ENCODE assay signal across 8 cellular contexts in the genomic region with DNA sequence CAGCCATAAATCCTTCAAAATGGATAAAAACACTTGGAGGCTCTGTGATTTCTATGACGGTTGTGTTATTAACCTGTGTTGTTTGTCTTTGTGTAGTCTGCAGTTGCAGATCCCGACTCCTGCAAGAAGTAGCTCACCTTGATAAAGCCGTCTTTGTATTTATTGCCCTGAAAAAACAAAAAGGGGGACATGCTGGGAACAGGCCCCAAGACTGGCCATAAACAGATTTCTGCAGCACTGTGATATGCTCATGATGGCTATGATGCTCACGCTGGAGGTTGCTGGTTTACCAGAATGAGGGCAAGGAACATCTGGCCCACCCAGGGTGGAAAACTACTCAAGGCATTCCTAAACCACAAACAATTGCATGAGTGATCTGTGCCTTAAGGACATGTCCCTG.
"Had no signal": no experiment of that assay in that cellular context is flagged by ENCODE, and none has a peak within 500 bp of the region (broad histone marks: within the 10 kb centered on the region; RNA-seq: fewer than 3 reads in every experiment).

No MANE protein-coding gene starts in this region.

- DNase-seq: GM23248, GOT3, H7, KBM-7 had no signal

- H3K4me2 ChIP-seq: KMS-11 had no signal

- H3K4me3 ChIP-seq: GM23248, HAP-1 had no signal

- H3K4me1 ChIP-seq: HAP-1 had no signal

- H3K9me3 ChIP-seq: HAP-1 had no signal

- H3K27ac ChIP-seq: GM23248, KMS-11 had no signal

- H3K36me3 ChIP-seq: HAP-1 had no signal

- FAIRE-seq: HTR-8/SVneo had no signal

- ATAC-seq: HCT116 had no signal
